ENCODE assay signal across 33 cellular contexts in genomic region chr4:70152088-70152487, GRCh38.
"Had no signal": no experiment of that assay in that cellular context is flagged by ENCODE, and none has a peak within 500 bp of the region (broad histone marks: within the 10 kb centered on the region; RNA-seq: fewer than 3 reads in every experiment).

No MANE protein-coding gene starts in this region.

- H3K36me3 ChIP-seq: MG63 had no signal

- H3K9me3 ChIP-seq: MG63 had no signal

- DNase-seq: Karpas-422, Kasumi-1, MG63, MM.1S, MV-4-11, NCI-H1048, NCI-H1092, NCI-H1092 treated with DMSO at 0.1 percent for 48 hours, NCI-H1105, NCI-H1105 treated with DMSO at 0.1 percent for 48 hours, NCI-H1417 treated with DMSO at 0.1 percent for 48 hours, NCI-H1436, NCI-H1436 treated with DMSO at 0.1 percent for 48 hours, NCI-H146, NCI-H1694, NCI-H1694 treated with DMSO at 0.1 percent for 48 hours, NCI-H187, NCI-H187 treated with DMSO at 0.1 percent for 48 hours, NCI-H1930, NCI-H2029, NCI-H2029 treated with DMSO at 0.1 percent for 48 hours, NCI-H2081, NCI-H2081 treated with DMSO at 0.1 percent for 48 hours, NCI-H2107, NCI-H2171, NCI-H2171 treated with DMSO at 0.1 percent for 48 hours, NCI-H2227 treated with DMSO at 0.1 percent for 48 hours, NCI-H226, NCI-H345, NCI-H446, NCI-H446 treated with DMSO at 0.1 percent for 48 hours, NCI-H510A, NCI-H510A treated with DMSO at 0.1 percent for 48 hours had no signal

- H3K4me3 ChIP-seq: MG63 had no signal
